Comparison of ENCODE assay signal across 34 cellular contexts in genomic region chr4:138941037-138941436, GRCh38.
DNase-seq lines count a peak whose midpoint lies in the region; ATAC-seq, FAIRE-seq and TF ChIP-seq lines count a peak whose summit lies in the region.
"Had no signal": no experiment of that assay in that cellular context is flagged by ENCODE, and none has a peak within 500 bp of the region (broad histone marks: within the 10 kb centered on the region; RNA-seq: fewer than 3 reads in every experiment).

No MANE protein-coding gene starts in this region.

- no peak overlapping the region for H3K9ac ChIP-seq in HepG2 (ENCODE audit: insufficient read depth, low read depth, low read length)
- no peak overlapping the region for H3K9ac ChIP-seq in IMR-90 (ENCODE audit: low read depth, low read length)
- H3K9ac ChIP-seq in K562 (ENCODE audit: insufficient read depth in 1 of 2, low read depth in 2 of 2, low read length in 2 of 2), result no peak overlapping the region
- H3K9ac ChIP-seq: BLaER1; BLaER1 treated with 17β-estradiol and CSF1 and Interleukin-3, amounts not matched to agents 10 nM and 100 nM had no signal

- H3K27ac ChIP-seq in HepG2 (ENCODE audit: extremely low read length, insufficient read depth, low read length) (no peak overlapping the region), right lobe of liver (no peak overlapping the region), A549 (no peak overlapping the region), IMR-90 (ENCODE audit: insufficient read depth, low read length) (no peak overlapping the region), K562 (ENCODE audit: extremely low read depth, low read depth, low read length) (no peak overlapping the region), OCI-LY7 (ENCODE audit: low read depth, low read length, poor library complexity, severe bottlenecking) (no peak overlapping the region)
- H3K27ac ChIP-seq: 22Rv1; BLaER1; BLaER1 treated with 17β-estradiol and CSF1 and Interleukin-3, amounts not matched to agents 10 nM and 100 nM; C4-2B had no signal

- no peak overlapping the region for H4K8ac ChIP-seq in IMR-90 (ENCODE audit: low read depth in 2 of 2, low read length in 2 of 2)

- no peaks in the 10 kb centered on the region for H3K79me1 ChIP-seq in IMR-90 (ENCODE audit: low read depth in 1 of 2, low read length in 2 of 2)

- no peak overlapping the region for H2BK15ac ChIP-seq in IMR-90 (ENCODE audit: low read depth, low read length)

- H4K20me1 ChIP-seq in HepG2 (ENCODE audit: insufficient read depth, low read length), result no peaks in the 10 kb centered on the region
- no peaks in the 10 kb centered on the region for H4K20me1 ChIP-seq in IMR-90 (ENCODE audit: insufficient read depth, low read length)
- no peaks in the 10 kb centered on the region for H4K20me1 ChIP-seq in K562 (replicated peaks; ENCODE audit: control insufficient read depth, insufficient read depth, low read length)
- H4K20me1 ChIP-seq in OCI-LY7 (ENCODE audit: insufficient read depth, low read length), result no peaks in the 10 kb centered on the region
- H4K20me1 ChIP-seq: BLaER1; BLaER1 treated with 17β-estradiol and CSF1 and Interleukin-3, amounts not matched to agents 10 nM and 100 nM had no signal

- POLR2A ChIA-PET in HepG2 (lab: Yijun Ruan, JAX) (no interaction called here), A549 (lab: Yijun Ruan, JAX) (no interaction called here), IMR-90 (lab: Charles Lee; ENCODE audit: unreplicated experiment) (interaction anchor here (0.6 kb wide), 1 partner anchor 38 kb away, joined by 3 read pairs; no protein-coding TSS in a partner anchor), K562 (lab: Yijun Ruan, JAX) (no interaction called here), OCI-LY7 (lab: Charles Lee) (interaction anchor here (0.7 to 1.0 kb wide), 2 partner anchors 313 to 452 kb away, joined by 3 read pairs; no protein-coding TSS in a partner anchor)

- 89% methylated on average over 1 of the region's 1 CpG for WGBS in HepG2 (ENCODE audit: low lambda C conversion rate)
- 94% methylated on average over 1 of the region's 1 CpG for WGBS in right lobe of liver (ENCODE audit: insufficient coverage, low coverage, low lambda C conversion rate, missing lambda C conversion rate)
- WGBS in A549 (ENCODE audit: missing lambda C conversion rate), result 90% methylated on average over 1 of the region's 1 CpG
- no CpG with 5 or more reads among the region's 1 CpG for WGBS in IMR-90 (ENCODE audit: extremely low coverage in 2 of 2, insufficient read length in 1 of 2), 2 experiments
- WGBS in K562 (ENCODE audit: insufficient coverage, low coverage, missing lambda C conversion rate), result 22% methylated on average over 1 of the region's 1 CpG

- no peak for TF ChIP-seq EP300 in HepG2 (IDR thresholded peaks at IDR 0.05; ENCODE audit: low read depth in 2 of 2, low read length in 2 of 2)
- no peak for TF ChIP-seq EP300 in HepG2 (CRISPR knock-in tag; IDR thresholded peaks at IDR 0.05; ENCODE audit: borderline replicate concordance)
- TF ChIP-seq EP300 in A549 (IDR thresholded peaks at IDR 0.05), result no peak
- no peak for TF ChIP-seq EP300 in K562 (IDR thresholded peaks at IDR 0.05; ENCODE audit: low read length)

- TF ChIP-seq CTCF in HepG2 (CRISPR knock-in tag; IDR thresholded peaks at IDR 0.05) (no peak), right lobe of liver (IDR thresholded peaks at IDR 0.05) (no peak), A549 (IDR thresholded peaks at IDR 0.05) (no peak), IMR-90 (conservative IDR thresholded peaks at IDR 0.05; ENCODE audit: low read depth, low read length) (no peak), K562 (IDR thresholded peaks at IDR 0.05 in 2 of 3, conservative IDR thresholded peaks at IDR 0.05 in 1 of 3; ENCODE audit: insufficient read depth in 2 of 3, low read depth in 1 of 3, low read length in 3 of 3) (no peak), OCI-LY7 (conservative IDR thresholded peaks at IDR 0.05; ENCODE audit: low read length) (no peak)

- CTCF ChIA-PET in HepG2 (lab: Yijun Ruan, JAX; ENCODE audit: low intra/inter-chr PET ratio, low total read pairs), result no interaction called here
- CTCF ChIA-PET in A549 (lab: Yijun Ruan, JAX), result interaction anchor here (0.8 to 1.9 kb wide), 4 partner anchors 9 to 1121 kb away, joined by 3 to 4 read pairs (median 4); no protein-coding TSS in a partner anchor
- CTCF ChIA-PET in IMR-90 (lab: Yijun Ruan, JAX), result no interaction called here
- CTCF ChIA-PET in K562 (lab: Yijun Ruan, JAX; ENCODE audit: low intra/inter-chr PET ratio), result no interaction called here
- CTCF ChIA-PET in OCI-LY7 (lab: Charles Lee; ENCODE audit: unreplicated experiment), result no interaction called here

- BruUV-seq in HepG2 (replicated peaks; lab: Mats Ljungman, UMichigan), result no TSS peak
- BruUV-seq in IMR-90 (replicated peaks; lab: Mats Ljungman, UMichigan), result no TSS peak
- no TSS peak for BruUV-seq in K562 (replicated peaks; lab: Mats Ljungman, UMichigan)
- no TSS peak for BruUV-seq in OCI-LY7 (replicated peaks; lab: Mats Ljungman, UMichigan)

- H3K4ac ChIP-seq in IMR-90 (ENCODE audit: low read depth, low read length), result no peak overlapping the region

- H4K5ac ChIP-seq in IMR-90 (ENCODE audit: low read depth, low read length), result no peak overlapping the region

- no peak overlapping the region for H2BK20ac ChIP-seq in IMR-90 (ENCODE audit: low read depth, low read length)

- TF ChIP-seq POLR2A in HepG2 (IDR thresholded peaks at IDR 0.05; ENCODE audit: insufficient read depth in 1 of 2, low read depth in 2 of 2, low read length in 2 of 2), result no peak
- no peak for TF ChIP-seq POLR2A in right lobe of liver (IDR thresholded peaks at IDR 0.05)
- TF ChIP-seq POLR2A in A549 (IDR thresholded peaks at IDR 0.05; ENCODE audit: low read length), result no peak
- no peak for TF ChIP-seq POLR2A in IMR-90 (IDR thresholded peaks at IDR 0.05; ENCODE audit: low read depth, low read length)
- TF ChIP-seq POLR2A in K562 (conservative IDR thresholded peaks at IDR 0.05), result no peak

- in situ Hi-C loops in HepG2 (cut with HindIII; ENCODE audit: extremely low pct_ligation_motif_present, low pct_unique_long_range_greater_than_20kb), result no loop called here
- in situ Hi-C loops in IMR-90 (cut with MboI; ENCODE audit: low sequenced_read_pairs), result no loop called here
- in situ Hi-C loops in K562 (cut with MboI), result no loop called here

- no peak overlapping the region for H3K23ac ChIP-seq in IMR-90 (ENCODE audit: low read depth, low read length)

- H3K9me1 ChIP-seq in IMR-90 (ENCODE audit: insufficient read depth, low read length) (no peaks in the 10 kb centered on the region), K562 (ENCODE audit: control insufficient read depth, insufficient read depth, low read length) (no peaks in the 10 kb centered on the region)

- H3K4me1 ChIP-seq in HepG2 (ENCODE audit: insufficient read depth, low read length) (peaks cover 27% of the 10 kb centered on the region), right lobe of liver (peaks cover 0 to 9% (median 0%) of the 10 kb centered on the region in 4 donors), A549 (no peaks in the 10 kb centered on the region), IMR-90 (ENCODE audit: control insufficient read depth, insufficient read depth, low read length) (no peaks in the 10 kb centered on the region), K562 (replicated peaks in 1 of 2; ENCODE audit: control insufficient read depth in 2 of 2, insufficient read depth in 2 of 2, low read length in 2 of 2) (no peaks in the 10 kb centered on the region), OCI-LY7 (ENCODE audit: insufficient read depth, low read length, poor library complexity, severe bottlenecking) (no peaks in the 10 kb centered on the region)
- H3K4me1 ChIP-seq: BE2C, BLaER1 had no signal

- H3K4me3 ChIP-seq in HepG2 (replicated peaks in 1 of 3; ENCODE audit: insufficient read depth in 1 of 3, low read depth in 2 of 3, low read length in 3 of 3) (no peak overlapping the region), right lobe of liver (no peak overlapping the region), A549 (no peak overlapping the region), IMR-90 (ENCODE audit: insufficient read depth, low read depth, low read length) (no peak overlapping the region), K562 (no peak overlapping the region), OCI-LY7 (ENCODE audit: low read depth, low read length, poor library complexity, severe bottlenecking) (no peak overlapping the region)
- H3K4me3 ChIP-seq: BLaER1; BLaER1 treated with 17β-estradiol and CSF1 and Interleukin-3, amounts not matched to agents 10 nM and 100 nM had no signal

- no peaks in the 10 kb centered on the region for H3K9me3 ChIP-seq in HepG2 (ENCODE audit: low read length)
- no peaks in the 10 kb centered on the region for H3K9me3 ChIP-seq in right lobe of liver
- H3K9me3 ChIP-seq in A549, result no peaks in the 10 kb centered on the region
- no peaks in the 10 kb centered on the region for H3K9me3 ChIP-seq in IMR-90 (ENCODE audit: control insufficient read depth, insufficient read depth, low read length)
- H3K9me3 ChIP-seq in K562 (replicated peaks; ENCODE audit: control insufficient read depth, insufficient read depth, low read depth, low read length), result no peaks in the 10 kb centered on the region
- no peaks in the 10 kb centered on the region for H3K9me3 ChIP-seq in OCI-LY7 (ENCODE audit: low read length)
- H3K9me3 ChIP-seq: BE2C; BLaER1; BLaER1 treated with 17β-estradiol and CSF1 and Interleukin-3, amounts not matched to agents 10 nM and 100 nM; Caco-2 had no signal

- no peak overlapping the region for H3K56ac ChIP-seq in IMR-90 (ENCODE audit: extremely low read depth, insufficient read depth, low read length)

- intact Hi-C loops in HepG2 (cut with micrococcal nuclease; ENCODE audit: unreplicated experiment), result loop anchor here (2.0 kb wide), 1 partner anchor 74 kb away; the partner anchor contains the start of gene NOCT
- intact Hi-C loops in right lobe of liver (cut with DNase I), result no loop called here
- intact Hi-C loops in IMR-90 (cut with micrococcal nuclease), result no loop called here
- intact Hi-C loops in K562 (cut with micrococcal nuclease), result no loop called here
- intact Hi-C loops in OCI-LY7 (cut with micrococcal nuclease; ENCODE audit: unreplicated experiment), result no loop called here

- H3K36me3 ChIP-seq in HepG2 (replicated peaks in 1 of 2; ENCODE audit: control insufficient read depth in 1 of 2, insufficient read depth in 2 of 2, low read length in 2 of 2) (no peaks in the 10 kb centered on the region), right lobe of liver (no peaks in the 10 kb centered on the region), IMR-90 (ENCODE audit: control insufficient read depth, insufficient read depth, low read length) (no peaks in the 10 kb centered on the region), K562 (ENCODE audit: control insufficient read depth, insufficient read depth, low read length) (no peaks in the 10 kb centered on the region), OCI-LY7 (ENCODE audit: insufficient read depth, low read length) (no peaks in the 10 kb centered on the region)
- H3K36me3 ChIP-seq: BE2C; BLaER1; BLaER1 treated with 17β-estradiol and CSF1 and Interleukin-3, amounts not matched to agents 10 nM and 100 nM had no signal

- H2AK9ac ChIP-seq in IMR-90 (replicated peaks; ENCODE audit: low read depth, low read length, poor library complexity), result no peak overlapping the region

- H2AFZ ChIP-seq in HepG2 (ENCODE audit: low read length) (no peak overlapping the region), IMR-90 (replicated peaks; ENCODE audit: low read length, poor library complexity) (no peak overlapping the region), K562 (ENCODE audit: low read depth, low read length) (no peak overlapping the region), OCI-LY7 (ENCODE audit: low read length) (no peak overlapping the region)

- DNase-seq in HepG2 (ENCODE audit: low spot score) (no peak), right lobe of liver (no peak), A549 (ENCODE audit: low read depth in 1 of 2, low spot score in 1 of 2) (no peak), IMR-90 (no peak), K562 (ENCODE audit: extremely low read depth in 1 of 4, low spot score in 3 of 4) (no peak), NCI-H128 (lab: John Stamatoyannopoulos, UW; ENCODE audit: unreplicated experiment) (no peak), mesenteric fat pad (ENCODE audit: low spot score) (no peak), OCI-LY7 (ENCODE audit: low spot score) (no peak)
- DNase-seq: 8988T; ACHN; AML-193; BE2C; C1 segment of cervical spinal cord; Caco-2; Calu3; CD4-positive, alpha-beta memory T cell; CD4-positive, alpha-beta T cell; CD4-positive, CD25-positive, alpha-beta regulatory T cell; CD8-positive, alpha-beta memory T cell; CD8-positive, alpha-beta T cell; COR-L47; DMS 273 treated with DMSO at 0.1 percent for 48 hours; DMS153; DMS53; DMS79; DMS79 treated with DMSO at 0.1 percent for 48 hours; DND-41; EL had no signal

- no peak for TF ChIP-seq RAD21 in HepG2 (CRISPR knock-in tag; IDR thresholded peaks at IDR 0.05)
- no peak for TF ChIP-seq RAD21 in A549 (conservative IDR thresholded peaks at IDR 0.05 in 1 of 2, IDR thresholded peaks at IDR 0.05 in 1 of 2)
- no peak for TF ChIP-seq RAD21 in IMR-90 (IDR thresholded peaks at IDR 0.05; ENCODE audit: low read length)
- no peak for TF ChIP-seq RAD21 in K562 (CRISPR knock-in tag; conservative IDR thresholded peaks at IDR 0.05 in 1 of 2, IDR thresholded peaks at IDR 0.05 in 1 of 2)

- no peak overlapping the region for H2BK120ac ChIP-seq in IMR-90 (ENCODE audit: low read depth, low read length)

- H3K9me2 ChIP-seq in OCI-LY7 (ENCODE audit: insufficient read depth, low read length), result no peaks in the 10 kb centered on the region

- H4K91ac ChIP-seq in IMR-90 (ENCODE audit: insufficient read depth, low read depth, low read length), result no peak overlapping the region

- dilution Hi-C loops in IMR-90 (cut with HindIII; ENCODE audit: low sequenced_read_pairs, unreplicated experiment), result no loop called here

- H3K27me3 ChIP-seq in HepG2 (ENCODE audit: control insufficient read depth in 1 of 2, insufficient read depth in 2 of 2, low read length in 2 of 2) (peaks cover 0 to 1% of the 10 kb centered on the region in 2 experiments; a peak in 1 of 5 replicates), right lobe of liver (no peaks in the 10 kb centered on the region), IMR-90 (ENCODE audit: control insufficient read depth, insufficient read depth, low read length) (peaks cover 2% of the 10 kb centered on the region), K562 (ENCODE audit: control insufficient read depth in 2 of 2, insufficient read depth in 2 of 2, low read length in 2 of 2) (no peaks in the 10 kb centered on the region)
- H3K27me3 ChIP-seq: BE2C; BLaER1; BLaER1 treated with 17β-estradiol and CSF1 and Interleukin-3, amounts not matched to agents 10 nM and 100 nM had no signal

- no peak overlapping the region for H3K4me2 ChIP-seq in HepG2 (ENCODE audit: low read depth, low read length)
- H3K4me2 ChIP-seq in A549, result no peak overlapping the region
- H3K4me2 ChIP-seq in IMR-90 (ENCODE audit: low read depth, low read length), result no peak overlapping the region
- no peak overlapping the region for H3K4me2 ChIP-seq in K562 (ENCODE audit: insufficient read depth, low read length)
- H3K4me2 ChIP-seq in OCI-LY7 (ENCODE audit: low read length), result no peak overlapping the region
- H3K4me2 ChIP-seq: BLaER1; BLaER1 treated with 17β-estradiol and CSF1 and Interleukin-3, amounts not matched to agents 10 nM and 100 nM had no signal

- H3K14ac ChIP-seq in IMR-90 (replicated peaks; ENCODE audit: low read depth, low read length), result no peak overlapping the region

- H3K79me2 ChIP-seq in HepG2 (ENCODE audit: insufficient read depth, low read length) (no peaks in the 10 kb centered on the region), K562 (ENCODE audit: control insufficient read depth, insufficient read depth, low read length) (no peaks in the 10 kb centered on the region), OCI-LY7 (ENCODE audit: insufficient read depth, low read depth, low read length) (no peaks in the 10 kb centered on the region)

- H2AK5ac ChIP-seq in IMR-90 (ENCODE audit: low read depth, low read length), result no peak overlapping the region

- no peak overlapping the region for H2BK5ac ChIP-seq in IMR-90 (ENCODE audit: low read depth, low read length, poor library complexity, severe bottlenecking)

- H3K18ac ChIP-seq in IMR-90 (ENCODE audit: low read depth, low read length), result no peak overlapping the region

- no peak for FAIRE-seq in HepG2 (lab: Jason Lieb, UNC)
- FAIRE-seq in A549 (lab: Jason Lieb, UNC), result no peak
- FAIRE-seq in K562 (lab: Jason Lieb, UNC), result no peak
- FAIRE-seq: A204.1, D721Med had no signal

- ATAC-seq in HepG2 (no peak), right lobe of liver (no peak), A549 (no peak), IMR-90 (ENCODE audit: low read depth) (no peak), K562 (no peak)
- ATAC-seq: CD8-positive, alpha-beta T cell had no signal

Comparison
In these comparisons a context has a peak if more than half of its experiments do, and no peak if none do; other contexts are left out.
1. POLR2A ChIA-PET loops: an anchor here in IMR-90 (0.6 kb wide) and OCI-LY7 (0.7 to 1.0 kb wide); none called in HepG2, A549 and K562.
2. Of the 241 proteins assayed by ChIP-seq in both HepG2 and K562: peak only in HepG2: none; only in K562: MAFG and NFE2L1; in both: none; in neither: 238; mixed calls (peak in some experiments, not most) for 1.